In the genomic region with DNA sequence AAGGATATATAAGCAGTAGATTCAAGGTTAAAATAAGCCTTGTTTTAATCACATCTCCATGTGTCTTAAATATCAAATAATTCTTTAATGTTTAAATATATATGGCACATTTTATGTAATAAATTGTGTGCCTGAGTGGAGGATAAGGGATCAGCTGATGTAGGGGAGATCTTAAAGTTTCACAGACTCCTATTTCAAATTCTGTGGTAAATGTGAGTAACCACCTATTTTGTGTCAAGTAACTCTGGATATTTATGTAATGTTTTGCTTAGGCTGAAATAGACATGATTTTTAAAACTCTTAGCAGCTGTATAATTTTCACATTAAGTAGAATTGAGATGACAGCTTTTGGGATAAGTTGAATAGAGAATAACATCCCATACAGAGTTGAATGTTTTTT, we compare ENCODE assay signal across 14 cellular contexts. TPM values are rescaled to one million over a fixed set of nuclear protein-coding genes. Genes with fewer than 3 reads are reported as not detected.
A peak's percentile ranks its signal among the peaks of the same experiment; 100 is the strongest.
DNase-seq lines count a peak whose midpoint lies in the region; ATAC-seq, FAIRE-seq and TF ChIP-seq lines count a peak whose summit lies in the region.
"Had no signal": no experiment of that assay in that cellular context is flagged by ENCODE, and none has a peak within 500 bp of the region (broad histone marks: within the 10 kb centered on the region; RNA-seq: fewer than 3 reads in every experiment).

No MANE protein-coding gene starts in this region.

- H3K4me3 ChIP-seq in A549, result no peak overlapping the region
- no peak overlapping the region for H3K4me3 ChIP-seq in cardiac fibroblast (replicated peaks in 1 of 2; ENCODE audit: low read depth in 2 of 2, low read length in 2 of 2)
- no peak overlapping the region for H3K4me3 ChIP-seq in mesodermal cell (ENCODE audit: extremely low read depth, insufficient read depth, low read length, poor library complexity, severe bottlenecking)
- H3K4me3 ChIP-seq in colonic mucosa, result no peak overlapping the region
- H3K4me3 ChIP-seq: BLaER1 treated with 17β-estradiol and CSF1 and Interleukin-3, amounts not matched to agents 10 nM and 100 nM; MG63; neural progenitor cell; stomach; upper lobe of right lung had no signal

- no peak overlapping the region for H3K4me2 ChIP-seq in A549
- H3K4me2 ChIP-seq: neural progenitor cell had no signal

- no peak for ATAC-seq in A549

- intact Hi-C loops in colonic mucosa (cut with DNase I), result no loop called here

- peak; percentile 39 for FAIRE-seq in A549 (lab: Jason Lieb, UNC)

- CTCF ChIA-PET in A549 (lab: Yijun Ruan, JAX), result interaction anchor here (0.7 to 9.1 kb wide), 45 partner anchors 9 to 1276 kb away, joined by 3 to 124 read pairs (median 9); a partner anchor contains a TSS

- TF ChIP-seq CTCF in A549 (IDR thresholded peaks at IDR 0.05), result no peak
- no peak for TF ChIP-seq CTCF in cardiac fibroblast (IDR thresholded peaks at IDR 0.05; ENCODE audit: low read depth, low read length)
- TF ChIP-seq CTCF in colonic mucosa (IDR thresholded peaks at IDR 0.05), result no peak
- TF ChIP-seq CTCF in GM13976 (IDR thresholded peaks at IDR 0.05; ENCODE audit: borderline replicate concordance, control extremely low read depth, extremely low read depth, insufficient read depth, missing control alignments), result no peak

- peaks cover 27% of the 10 kb centered on the region for H3K36me3 ChIP-seq in mesodermal cell (ENCODE audit: control insufficient read depth, insufficient read depth, low read length)
- H3K36me3 ChIP-seq in colonic mucosa, result no peaks in the 10 kb centered on the region
- H3K36me3 ChIP-seq: BLaER1 treated with 17β-estradiol and CSF1 and Interleukin-3, amounts not matched to agents 10 nM and 100 nM; MG63; neural progenitor cell had no signal

- H3K27ac ChIP-seq in A549 (no peak overlapping the region), mesodermal cell (ENCODE audit: low read depth, low read length, severe bottlenecking) (peak overlapping the region; percentile 11), colonic mucosa (no peak overlapping the region)
- H3K27ac ChIP-seq: neural progenitor cell, upper lobe of right lung had no signal

- H3K4me1 ChIP-seq in A549, result peaks cover 13% of the 10 kb centered on the region; the same call in 2 of the 3 replicates
- peaks cover 25% of the 10 kb centered on the region for H3K4me1 ChIP-seq in mesodermal cell (ENCODE audit: control insufficient read depth, insufficient read depth, low read length, poor library complexity, severe bottlenecking)
- no peaks in the 10 kb centered on the region for H3K4me1 ChIP-seq in colonic mucosa
- H3K4me1 ChIP-seq: neural progenitor cell had no signal

- no peak for TF ChIP-seq EP300 in A549 (IDR thresholded peaks at IDR 0.05)

- no peak overlapping the region for H3K9ac ChIP-seq in colonic mucosa (ENCODE audit: low read depth in 2 of 2, low read length in 2 of 2)
- H3K9ac ChIP-seq: BLaER1 treated with 17β-estradiol and CSF1 and Interleukin-3, amounts not matched to agents 10 nM and 100 nM; neural progenitor cell had no signal

- DNase-seq in A549 (ENCODE audit: low read depth in 1 of 2, low spot score in 1 of 2), result no peak
- DNase-seq in OCI-M1 (lab: John Stamatoyannopoulos, UW), result peak; percentile 44
- DNase-seq in cardiac fibroblast (ENCODE audit: low read depth in 2 of 2), result peak; percentile 16 to 67
- no peak for DNase-seq in NCI-H2081 (lab: John Stamatoyannopoulos, UW)
- DNase-seq in colonic mucosa, result no peak
- no peak for DNase-seq in AG20443 (ENCODE audit: low spot score)
- DNase-seq in GM13976 (ENCODE audit: low spot score), result no peak
- DNase-seq: Right ventricle myocardium superior, upper lobe of right lung had no signal

- POLR2A ChIA-PET in A549 (lab: Yijun Ruan, JAX), result interaction anchor here (0.6 to 2.5 kb wide), 4 partner anchors 40 to 145 kb away, joined by 3 to 8 read pairs (median 4); a partner anchor contains a TSS

- no peaks in the 10 kb centered on the region for H3K9me3 ChIP-seq in A549
- no peaks in the 10 kb centered on the region for H3K9me3 ChIP-seq in mesodermal cell (ENCODE audit: control insufficient read depth, low read length)
- no peaks in the 10 kb centered on the region for H3K9me3 ChIP-seq in colonic mucosa
- H3K9me3 ChIP-seq: BLaER1 treated with 17β-estradiol and CSF1 and Interleukin-3, amounts not matched to agents 10 nM and 100 nM; MG63; stomach; upper lobe of right lung had no signal

- H3K27me3 ChIP-seq in colonic mucosa, result no peaks in the 10 kb centered on the region
- H3K27me3 ChIP-seq: BLaER1 treated with 17β-estradiol and CSF1 and Interleukin-3, amounts not matched to agents 10 nM and 100 nM; MG63; neural progenitor cell; stomach; upper lobe of right lung had no signal

- no peak for TF ChIP-seq POLR2A in A549 (IDR thresholded peaks at IDR 0.05; ENCODE audit: low read length)

- TF ChIP-seq RAD21 in A549 (conservative IDR thresholded peaks at IDR 0.05 in 1 of 2, IDR thresholded peaks at IDR 0.05 in 1 of 2), result no peak

- in situ Hi-C loops in GM13976 (cut with MboI; ENCODE audit: low sequenced_read_pairs, unreplicated experiment), result loop anchor here (5.0 kb wide), 1 partner anchor 149 kb away; no protein-coding TSS in a partner anchor

TF ChIP-seq in A549, 52 proteins besides CTCF, POLR2A, EP300 and RAD21:
- TF ChIP-seq, protein P1, sequence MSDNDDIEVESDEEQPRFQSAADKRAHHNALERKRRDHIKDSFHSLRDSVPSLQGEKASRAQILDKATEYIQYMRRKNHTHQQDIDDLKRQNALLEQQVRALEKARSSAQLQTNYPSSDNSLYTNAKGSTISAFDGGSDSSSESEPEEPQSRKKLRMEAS (IDR thresholded peaks at IDR 0.05), result no peak
- TF ChIP-seq JUN (IDR thresholded peaks at IDR 0.05), result no peak
- TF ChIP-seq, protein P2, sequence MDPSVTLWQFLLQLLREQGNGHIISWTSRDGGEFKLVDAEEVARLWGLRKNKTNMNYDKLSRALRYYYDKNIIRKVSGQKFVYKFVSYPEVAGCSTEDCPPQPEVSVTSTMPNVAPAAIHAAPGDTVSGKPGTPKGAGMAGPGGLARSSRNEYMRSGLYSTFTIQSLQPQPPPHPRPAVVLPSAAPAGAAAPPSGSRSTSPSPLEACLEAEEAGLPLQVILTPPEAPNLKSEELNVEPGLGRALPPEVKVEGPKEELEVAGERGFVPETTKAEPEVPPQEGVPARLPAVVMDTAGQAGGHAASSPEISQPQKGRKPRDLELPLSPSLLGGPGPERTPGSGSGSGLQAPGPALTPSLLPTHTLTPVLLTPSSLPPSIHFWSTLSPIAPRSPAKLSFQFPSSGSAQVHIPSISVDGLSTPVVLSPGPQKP (IDR thresholded peaks at IDR 0.05; ENCODE audit: low read depth, low read length), result no peak
- TF ChIP-seq NFE2L2 (conservative IDR thresholded peaks at IDR 0.05; ENCODE audit: low read length), result no peak

RNA-seq across cellular contexts. Expression of a gene that starts 41.3 kb away (rescaled TPM):
- polyA plus RNA-seq in A549 (2011; rRNA removed) (28.0 and 29.7 TPM in 2 replicates), A549 (2017; fragmentation: RNase III; extraction: RNeasy Plus Mini Kit Qiagen cat#74134 plus additional on column Dnase treatment) (8.5 to 9.7 TPM (median 9.3 TPM) in 3 replicates)
- 1.7 and 2.2 TPM in 2 replicates for polyA plus RNA-seq in A549 (2012; cell fraction: cytosol; rRNA removed)
- 2.7 and 3.4 TPM in 2 replicates for polyA plus RNA-seq in A549 (2012; cell fraction: nucleus; rRNA removed)
- polyA minus RNA-seq in A549 (2011; rRNA and poly(A)+ RNA removed), result 32.7 and 33.9 TPM in 2 replicates
- polyA plus RNA-seq in mesodermal cell (2013, experiment 1 of 2), result 21.7 TPM
- 22.0 TPM for polyA plus RNA-seq in mesodermal cell (2013, experiment 2 of 2)
- total RNA-seq in colonic mucosa, result 10 to 100 TPM; 18.3 to 19.7 TPM

Comparison
In these comparisons a context has a peak if more than half of its experiments do, and no peak if none do; other contexts are left out.
1. DNase-seq: peak in OCI-M1 (single experiment) and cardiac fibroblast (2 of 2); none in A549 (0 of 2), NCI-H2081 (0 of 2), colonic mucosa (single experiment), AG20443 (single experiment) and GM13976 (single experiment).